8 cellular contexts compared by ENCODE assay signal in genomic region chr14:92794547-92794941, GRCh38. TPM values are rescaled to one million over a fixed set of nuclear protein-coding genes. Genes with fewer than 3 reads are reported as not detected.
DNase-seq lines count a peak whose midpoint lies in the region; ATAC-seq and TF ChIP-seq lines count a peak whose summit lies in the region.

No MANE protein-coding gene starts in this region.

- H3K9me3 Mint-ChIP-seq in GM23338, result peaks cover 5% of the 10 kb centered on the region
- peaks cover 17% of the 10 kb centered on the region for H3K9me3 Mint-ChIP-seq in T-helper 2 cell treated with Interferon-gamma antibody and Interleukin-4, amounts not matched to agents 5 μg/mL and 100 μg/mL, for 36 hours

- H3K27me3 Mint-ChIP-seq in GM23338 (ENCODE audit: insufficient read depth, low read depth, poor library complexity), result no peaks in the 10 kb centered on the region
- peaks cover 3% of the 10 kb centered on the region for H3K27me3 Mint-ChIP-seq in T-helper 2 cell treated with Interferon-gamma antibody and Interleukin-4, amounts not matched to agents 5 μg/mL and 100 μg/mL, for 36 hours (ENCODE audit: low read depth)

- H3K9me2 ChIP-seq in GM23338 (ENCODE audit: insufficient read depth), result no peaks in the 10 kb centered on the region

- 0% methylated on average over 12 to 15 of the region's 20 CpGs for WGBS in esophagus squamous epithelium, 2 donors
- WGBS in neuronal stem cell (ENCODE audit: extremely low coverage in 2 of 2, insufficient read length in 2 of 2, insufficient replicate concordance in 1 of 2), 2 donors, result no CpG with 5 or more reads among the region's 20 CpGs

- peak; percentile 31 for ATAC-seq in GM23338
- ATAC-seq in HG02885 (IDR thresholded peaks at IDR 0.05; ENCODE audit: poor library complexity, unreplicated experiment), result no peak

- H3K4ac ChIP-seq in neuronal stem cell (ENCODE audit: low read length), result no peak overlapping the region

- H4K20me1 ChIP-seq in GM23338 (replicated peaks; ENCODE audit: insufficient read depth), result no peaks in the 10 kb centered on the region

- intact Hi-C loops in esophagus squamous epithelium (cut with DNase I), result no loop called here

- peaks cover 23% of the 10 kb centered on the region for H3K79me2 ChIP-seq in GM23338 (replicated peaks; ENCODE audit: insufficient read depth)

- peaks cover 4% of the 10 kb centered on the region for H3K79me1 ChIP-seq in neuronal stem cell (ENCODE audit: low read depth, low read length)

- H3K9ac ChIP-seq in neuronal stem cell (ENCODE audit: low read depth, low read length, poor library complexity), result peak overlapping the region; percentile 97

- in situ Hi-C loops in G401 (cut with HindIII; ENCODE audit: low sequenced_read_pairs), result no loop called here
- in situ Hi-C loops in ACHN (cut with HindIII; ENCODE audit: low pct_ligation_motif_present, low pct_unique_long_range_greater_than_20kb, low sequenced_read_pairs), result no loop called here

- peaks cover 18% of the 10 kb centered on the region for H3K4me1 Mint-ChIP-seq in GM23338
- H3K4me1 Mint-ChIP-seq in T-helper 2 cell treated with Interferon-gamma antibody and Interleukin-4, amounts not matched to agents 5 μg/mL and 100 μg/mL, for 36 hours (ENCODE audit: low read depth), result peaks cover 21% of the 10 kb centered on the region

- H3K9me3 ChIP-seq in AG04450 (ENCODE audit: control insufficient read depth, insufficient read depth, low read length), result no peaks in the 10 kb centered on the region; the same call in none of the 2 replicates
- H3K9me3 ChIP-seq in esophagus squamous epithelium, result peaks cover 0 to 7% (median 6%) of the 10 kb centered on the region in 3 donors
- H3K9me3 ChIP-seq in neuronal stem cell (replicated peaks in 1 of 2; ENCODE audit: control insufficient read depth in 2 of 2, insufficient read depth in 1 of 2, low read depth in 1 of 2, low read length in 2 of 2), result no peaks in the 10 kb centered on the region

- H3K36me3 ChIP-seq in GM23338 (ENCODE audit: insufficient read depth), result no peaks in the 10 kb centered on the region; the same call in 1 of the 2 replicates
- peaks cover 0 to 25% (median 0%) of the 10 kb centered on the region in 3 donors for H3K36me3 ChIP-seq in esophagus squamous epithelium
- peaks cover 5 to 22% of the 10 kb centered on the region in 2 donors for H3K36me3 ChIP-seq in neuronal stem cell (replicated peaks in 1 of 2; ENCODE audit: control insufficient read depth in 2 of 2, insufficient read depth in 2 of 2, low read length in 2 of 2)

- H3F3A ChIP-seq in GM23338 (replicated peaks; ENCODE audit: low read depth), result no peaks in the 10 kb centered on the region

- POLR2A ChIA-PET in AG04450 (lab: Yijun Ruan, JAX), result no interaction called here

- H2BK12ac ChIP-seq in neuronal stem cell (ENCODE audit: low read length), result no peak overlapping the region

- DNase-seq in AG04450 (ENCODE audit: low read depth, low spot score), result no peak
- peak; percentile 16 for DNase-seq in GM23338 (ENCODE audit: low spot score)
- DNase-seq in T-helper 2 cell treated with Interferon-gamma antibody and Interleukin-4, amounts not matched to agents 5 μg/mL and 100 μg/mL, for 36 hours (ENCODE audit: low spot score), result peak; percentile 14
- DNase-seq in esophagus squamous epithelium (lab: John Stamatoyannopoulos, UW), result no peak
- no peak for DNase-seq in neuronal stem cell (ENCODE audit: low spot score)
- DNase-seq in G401 (ENCODE audit: low spot score), result no peak
- no peak for DNase-seq in ACHN

- no peak overlapping the region for H2BK120ac ChIP-seq in neuronal stem cell (ENCODE audit: low read depth, low read length)

- H4K91ac ChIP-seq in neuronal stem cell (ENCODE audit: low read depth, low read length, poor library complexity), result no peak overlapping the region

- H4K8ac ChIP-seq in neuronal stem cell (ENCODE audit: low read depth, low read length), result no peak overlapping the region

- peak overlapping the region; percentile 36 for H2AK5ac ChIP-seq in neuronal stem cell (ENCODE audit: low read depth, low read length)

- H3K27ac Mint-ChIP-seq in GM23338, result peak overlapping the region; percentile 92
- peak overlapping the region; percentile 96 for H3K27ac Mint-ChIP-seq in T-helper 2 cell treated with Interferon-gamma antibody and Interleukin-4, amounts not matched to agents 5 μg/mL and 100 μg/mL, for 36 hours

- H3K23ac ChIP-seq in neuronal stem cell (ENCODE audit: low read depth, low read length, poor library complexity), result no peak overlapping the region

- peak overlapping the region; percentile 99 for H3K4me3 ChIP-seq in AG04450 (ENCODE audit: low read depth, low read length)
- H3K4me3 ChIP-seq in GM23338, result peak overlapping the region; percentile 95
- H3K4me3 ChIP-seq in esophagus squamous epithelium, result peak overlapping the region; percentile 82 to 99 (median 90)
- H3K4me3 ChIP-seq in neuronal stem cell (ENCODE audit: low read length in 2 of 2), result peak overlapping the region; percentile 59 to 98

- H2AFZ ChIP-seq in GM23338 (peak overlapping the region; percentile 95), neuronal stem cell (ENCODE audit: low read length) (peak overlapping the region; percentile 86)

- H3K36me3 Mint-ChIP-seq in GM23338 (ENCODE audit: low read depth), result peaks cover 17% of the 10 kb centered on the region
- peaks cover 23% of the 10 kb centered on the region for H3K36me3 Mint-ChIP-seq in T-helper 2 cell treated with Interferon-gamma antibody and Interleukin-4, amounts not matched to agents 5 μg/mL and 100 μg/mL, for 36 hours (ENCODE audit: low read depth)

- H3K4me2 ChIP-seq in GM23338 (peak overlapping the region; percentile 90), neuronal stem cell (ENCODE audit: insufficient read depth, low read length, poor library complexity, severe bottlenecking) (peak overlapping the region; percentile 80)

- no peak overlapping the region for H3K14ac ChIP-seq in neuronal stem cell (ENCODE audit: low read length)

- H3K27me3 ChIP-seq in AG04450 (ENCODE audit: control insufficient read depth, insufficient read depth, low read length), result no peaks in the 10 kb centered on the region
- no peaks in the 10 kb centered on the region for H3K27me3 ChIP-seq in GM23338 (ENCODE audit: insufficient read depth)
- H3K27me3 ChIP-seq in esophagus squamous epithelium, result no peaks in the 10 kb centered on the region
- H3K27me3 ChIP-seq in neuronal stem cell (ENCODE audit: control insufficient read depth in 3 of 3, insufficient read depth in 3 of 3, low read depth in 1 of 3, low read length in 3 of 3), result no peaks in the 10 kb centered on the region

- peak overlapping the region; percentile 94 for H3K4me3 Mint-ChIP-seq in GM23338
- peak overlapping the region; percentile 99 for H3K4me3 Mint-ChIP-seq in T-helper 2 cell treated with Interferon-gamma antibody and Interleukin-4, amounts not matched to agents 5 μg/mL and 100 μg/mL, for 36 hours

- TF ChIP-seq CTCF in AG04450 (IDR thresholded peaks at IDR 0.05; ENCODE audit: low read depth, low read length) (no peak), GM23338 (conservative IDR thresholded peaks at IDR 0.05; ENCODE audit: low read depth in 2 of 2) (no peak), esophagus squamous epithelium (IDR thresholded peaks at IDR 0.05) (no peak)

- peak overlapping the region; percentile 95 for H3K27ac ChIP-seq in AG04450 (ENCODE audit: low read depth, low read length)
- H3K27ac ChIP-seq in GM23338 (ENCODE audit: low read depth), result peak overlapping the region; percentile 78; the same call in 1 of the 2 replicates
- peak overlapping the region; percentile 89 to 97 (median 91) for H3K27ac ChIP-seq in esophagus squamous epithelium
- H3K27ac ChIP-seq in neuronal stem cell (replicated peaks; ENCODE audit: low read length), result no peak overlapping the region

- TF ChIP-seq POLR2A in esophagus squamous epithelium (IDR thresholded peaks at IDR 0.05), result no peak

- H2BK5ac ChIP-seq in neuronal stem cell (ENCODE audit: low read length), result no peak overlapping the region

- H3K4me1 ChIP-seq in GM23338 (ENCODE audit: insufficient read depth) (no peaks in the 10 kb centered on the region), esophagus squamous epithelium (peaks cover 7 to 35% (median 17%) of the 10 kb centered on the region in 3 donors), neuronal stem cell (ENCODE audit: control insufficient read depth in 2 of 2, insufficient read depth in 1 of 2, low read depth in 1 of 2, low read length in 2 of 2) (no peaks in the 10 kb centered on the region)

- no peak overlapping the region for H2BK15ac ChIP-seq in neuronal stem cell (ENCODE audit: low read length)

- CTCF ChIA-PET in AG04450 (lab: Charles Lee), result interaction anchor here (1.0 to 1.8 kb wide), 2 partner anchors 28 to 108 kb away, joined by 3 to 7 read pairs; no protein-coding TSS in a partner anchor

- H3K18ac ChIP-seq in neuronal stem cell (ENCODE audit: low read length), result peak overlapping the region; percentile 44

TF ChIP-seq in GM23338, 12 proteins besides CTCF, POLR2A, EP300 and RAD21 (continues in another document):
- TF ChIP-seq STAT1 (IDR thresholded peaks at IDR 0.05; ENCODE audit: unreplicated experiment) (no peak), JUNB (IDR thresholded peaks at IDR 0.05; ENCODE audit: unreplicated experiment) (no peak)

RNA-seq across cellular contexts. Expression of gene GOLGA5, which starts 0.4 kb away (rescaled TPM):
- polyA plus RNA-seq in AG04450 (2011; rRNA removed), result 52.8 and 67.3 TPM in 2 replicates
- 21.2 and 38.3 TPM in 2 replicates for polyA minus RNA-seq in AG04450 (2011; rRNA and poly(A)+ RNA removed)
- 30.2 and 31.1 TPM in 2 replicates for total RNA-seq in GM23338 (2014; rRNA removed; shearing (Covaris generic))
- polyA plus RNA-seq in GM23338 (2016; fragmentation: Nextera tagmentation; extraction: Ambion mirVana), result 26.2 and 28.6 TPM in 2 replicates
- total RNA-seq in esophagus squamous epithelium, result 10 to 100 TPM; 23.2 to 37.2 (median 31.7) TPM
- 24.0 TPM for polyA plus RNA-seq in neuronal stem cell (2013, experiment 1 of 2)
- polyA plus RNA-seq in neuronal stem cell (2013, experiment 2 of 2), result 24.2 TPM
- 11.2 and 22.8 TPM in 2 replicates for total RNA-seq in G401 (2014; rRNA removed; shearing (Covaris generic))

RNA-seq across cellular contexts. Expression of gene LGMN, which starts 46.1 kb away (rescaled TPM):
- 21.8 and 23.4 TPM in 2 replicates for polyA plus RNA-seq in AG04450 (2011; rRNA removed)
- 12.8 and 14.2 TPM in 2 replicates for polyA minus RNA-seq in AG04450 (2011; rRNA and poly(A)+ RNA removed)
- total RNA-seq in GM23338 (2014; rRNA removed; shearing (Covaris generic)), result 83.5 and 120 TPM in 2 replicates
- 60.0 and 62.9 TPM in 2 replicates for polyA plus RNA-seq in GM23338 (2016; fragmentation: Nextera tagmentation; extraction: Ambion mirVana)
- 100 to 1,000 TPM in 1 of 4 donors, 10 to 100 TPM in 3; 42.6 to 107 (median 70.8) TPM for total RNA-seq in esophagus squamous epithelium
- polyA plus RNA-seq in neuronal stem cell (2013, experiment 1 of 2), result 58.1 TPM
- polyA plus RNA-seq in neuronal stem cell (2013, experiment 2 of 2), result 57.3 TPM
- 51.2 and 80.3 TPM in 2 replicates for total RNA-seq in G401 (2014; rRNA removed; shearing (Covaris generic))

Comparison
In these comparisons a context has a peak if more than half of its experiments do, and no peak if none do; other contexts are left out.
1. DNase-seq: peak in GM23338 (single experiment) and T-helper 2 cell treated with Interferon-gamma antibody and Interleukin-4, amounts not matched to agents 5 μg/mL and 100 μg/mL, for 36 hours (single experiment); none in AG04450 (single experiment), esophagus squamous epithelium (single experiment), neuronal stem cell (single experiment), G401 (single experiment) and ACHN (single experiment).
2. Peak in every context shown above with its lines, with median percentiles within 50 percentile points of each other: H3K4me3 ChIP-seq.